1 cellular context compared by ENCODE assay signal in the genomic region with DNA sequence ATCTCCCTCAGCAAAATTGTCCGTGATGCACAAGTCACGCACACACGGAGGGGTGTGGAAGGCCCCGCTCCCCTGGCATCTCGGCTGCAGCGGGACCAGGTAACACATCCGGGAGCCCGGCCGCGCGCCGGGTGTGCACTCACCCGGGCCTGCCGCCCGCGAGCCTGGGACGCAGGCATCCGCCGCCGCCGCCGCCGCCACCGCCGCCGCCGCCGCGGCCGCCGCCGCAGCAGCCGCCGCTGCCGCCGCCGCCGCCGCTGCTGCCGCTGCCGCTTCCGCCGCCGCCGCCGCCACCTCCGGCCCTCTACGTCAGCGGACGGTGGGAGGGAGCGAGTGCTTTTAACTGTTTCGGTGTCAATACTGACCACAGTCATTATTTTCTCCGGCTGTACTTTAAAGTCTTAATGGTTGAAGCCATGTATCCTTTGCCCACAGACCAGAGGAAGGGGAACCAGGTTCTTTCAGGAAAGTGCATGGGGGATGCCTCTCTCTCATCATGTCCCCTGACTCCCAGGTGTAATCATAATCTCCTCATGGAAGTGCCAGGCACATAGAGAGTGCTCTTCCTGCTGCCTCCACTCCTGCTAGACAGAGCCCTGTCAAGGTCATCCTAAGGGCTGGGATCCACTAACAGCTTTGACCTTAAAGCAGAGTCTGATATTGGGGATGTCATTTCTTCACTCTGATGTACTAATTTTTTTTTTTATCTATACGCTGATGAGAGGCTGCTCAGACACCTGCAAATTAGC.
TF ChIP-seq lines count a peak whose summit lies in the region.

No MANE protein-coding gene starts in this region.

TF ChIP-seq in WTC11, 78 proteins besides CTCF, POLR2A, EP300 and RAD21 (continued from another document):
- TF ChIP-seq, protein P1, sequence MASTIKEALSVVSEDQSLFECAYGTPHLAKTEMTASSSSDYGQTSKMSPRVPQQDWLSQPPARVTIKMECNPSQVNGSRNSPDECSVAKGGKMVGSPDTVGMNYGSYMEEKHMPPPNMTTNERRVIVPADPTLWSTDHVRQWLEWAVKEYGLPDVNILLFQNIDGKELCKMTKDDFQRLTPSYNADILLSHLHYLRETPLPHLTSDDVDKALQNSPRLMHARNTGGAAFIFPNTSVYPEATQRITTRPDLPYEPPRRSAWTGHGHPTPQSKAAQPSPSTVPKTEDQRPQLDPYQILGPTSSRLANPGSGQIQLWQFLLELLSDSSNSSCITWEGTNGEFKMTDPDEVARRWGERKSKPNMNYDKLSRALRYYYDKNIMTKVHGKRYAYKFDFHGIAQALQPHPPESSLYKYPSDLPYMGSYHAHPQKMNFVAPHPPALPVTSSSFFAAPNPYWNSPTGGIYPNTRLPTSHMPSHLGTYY (CRISPR knock-in tag; IDR thresholded peaks at IDR 0.05) = no peak
- no peak for TF ChIP-seq FOXK1 (CRISPR knock-in tag; IDR thresholded peaks at IDR 0.05)
- TF ChIP-seq ZBTB21 (CRISPR knock-in tag; IDR thresholded peaks at IDR 0.05; ENCODE audit: borderline replicate concordance) = no peak
TF ChIP-seq in WTC11: peak in this region for 0.
